Comparison of ENCODE assay signal across 31 cellular contexts in genomic region chr12:48203192-48203591, GRCh38. TPM values are rescaled to one million over a fixed set of nuclear protein-coding genes. Genes with fewer than 3 reads are reported as not detected.
"Had no signal": no experiment of that assay in that cellular context is flagged by ENCODE, and none has a peak within 500 bp of the region (broad histone marks: within the 10 kb centered on the region; RNA-seq: fewer than 3 reads in every experiment).

OR10AD1 (minus strand) TSS chr12:48203292; CDS start chr12:48203292, 0 bp downstream.

- FAIRE-seq: TTC549 had no signal

- H3K27ac ChIP-seq: KMS-11, SJSA1 had no signal

- H3K4me2 ChIP-seq: KMS-11, SK-N-SH had no signal

- H3K27me3 Mint-ChIP-seq: activated CD4-positive, alpha-beta memory T cell treated with anti-CD3 and anti-CD28 coated beads for 36 hours; activated CD4-positive, alpha-beta T cell treated with anti-CD3 and anti-CD28 coated beads for 36 hours; activated naive CD8-positive, alpha-beta T cell; activated naive CD8-positive, alpha-beta T cell treated with anti-CD3 and anti-CD28 coated beads, Interleukin-2, amount 50 U/mL, for 24 hours had no signal

- DNase-seq: activated CD4-positive, alpha-beta memory T cell treated with anti-CD3 and anti-CD28 coated beads for 36 hours; activated CD4-positive, alpha-beta T cell treated with anti-CD3 and anti-CD28 coated beads for 36 hours; activated CD4-positive, alpha-beta T cell treated with anti-CD3 and anti-CD28 coated beads, Interleukin-2, amount 10 ng/mL, durations not matched to agents 7 days and 5 days; activated CD8-positive, alpha-beta memory T cell treated with anti-CD3 and anti-CD28 coated beads, Interleukin-2, amount 10 ng/mL, durations not matched to agents 7 days and 5 days; activated CD8-positive, alpha-beta memory T cell treated with anti-CD3 and anti-CD28 coated beads, Interleukin-2, amount 50 U/mL, for 48 hours; activated effector memory CD4-positive, alpha-beta T cell treated with Interleukin-2 at 50 U/mL for 16 hours; activated naive CD8-positive, alpha-beta T cell treated with anti-CD3 and anti-CD28 coated beads, Interleukin-2, amount 50 U/mL, for 24 hours; activated T-cell treated with anti-CD3 and anti-CD28 coated beads, Interleukin-2, amount 50 U/mL, for 48 hours; anterior cingulate cortex; MM.1S; MV-4-11; NCI-H1092; NCI-H146; NCI-H187; NCI-H2029 treated with DMSO at 0.1 percent for 48 hours; NCI-H2171 treated with DMSO at 0.1 percent for 48 hours; NCI-H226; NCI-H446 treated with DMSO at 0.1 percent for 48 hours; NCI-H524 treated with DMSO at 0.1 percent for 48 hours; SHP77 treated with DMSO at 0.1 percent for 48 hours; SK-N-SH had no signal

- H3K9ac ChIP-seq: KMS-11, SK-N-SH had no signal

- H3K36me3 ChIP-seq: SJSA1 had no signal

- H3K4me3 ChIP-seq: SJSA1 had no signal

- H3K4me3 Mint-ChIP-seq: activated CD4-positive, alpha-beta memory T cell treated with anti-CD3 and anti-CD28 coated beads for 36 hours; activated CD4-positive, alpha-beta T cell treated with anti-CD3 and anti-CD28 coated beads for 36 hours; activated CD4-positive, alpha-beta T cell treated with anti-CD3 and anti-CD28 coated beads, Interleukin-2, amount 10 ng/mL, durations not matched to agents 7 days and 5 days; activated CD8-positive, alpha-beta memory T cell treated with anti-CD3 and anti-CD28 coated beads, Interleukin-2, amount 10 ng/mL, durations not matched to agents 7 days and 5 days; activated naive CD8-positive, alpha-beta T cell; activated naive CD8-positive, alpha-beta T cell treated with anti-CD3 and anti-CD28 coated beads, Interleukin-2, amount 50 U/mL, for 24 hours; brain; T-helper 1 cell treated with Interleukin-12 subunit alpha and Interleukin-12 subunit beta and Interleukin-4 antibody, amounts not matched to agents 30 μg/mL and 1 μg/mL, for 36 hours; T-helper 2 cell treated with Interferon-gamma antibody and Interleukin-4, amounts not matched to agents 5 μg/mL and 100 μg/mL, for 36 hours had no signal

- H3K27ac Mint-ChIP-seq: activated CD4-positive, alpha-beta memory T cell treated with anti-CD3 and anti-CD28 coated beads for 36 hours; activated CD8-positive, alpha-beta memory T cell treated with anti-CD3 and anti-CD28 coated beads, Interleukin-2, amount 10 ng/mL, durations not matched to agents 7 days and 5 days; activated naive CD8-positive, alpha-beta T cell treated with anti-CD3 and anti-CD28 coated beads, Interleukin-2, amount 50 U/mL, for 24 hours; brain; T-helper 1 cell treated with Interleukin-12 subunit alpha and Interleukin-12 subunit beta and Interleukin-4 antibody, amounts not matched to agents 30 μg/mL and 1 μg/mL, for 36 hours; T-helper 2 cell treated with Interferon-gamma antibody and Interleukin-4, amounts not matched to agents 5 μg/mL and 100 μg/mL, for 36 hours had no signal

RNA-seq across cellular contexts. Expression of gene OR10AD1, which starts in this region (rescaled TPM):
- total RNA-seq: activated CD4-positive, alpha-beta memory T cell treated with anti-CD3 and anti-CD28 coated beads for 36 hours; activated CD4-positive, alpha-beta T cell treated with anti-CD3 and anti-CD28 coated beads for 36 hours; activated CD4-positive, alpha-beta T cell treated with anti-CD3 and anti-CD28 coated beads, Interleukin-2, amount 10 ng/mL, durations not matched to agents 7 days and 5 days; activated CD8-positive, alpha-beta memory T cell treated with anti-CD3 and anti-CD28 coated beads, Interleukin-2, amount 10 ng/mL, durations not matched to agents 7 days and 5 days; bronchial epithelial cell; LHCN-M2; RPMI7951; SJSA1 had no signal
- polyA plus RNA-seq: SK-N-SH had no signal
